In genomic region chr12:32211066-32211768, GRCh38 we compare ENCODE assay signal across 25 cellular contexts.
A peak's percentile ranks its signal among the peaks of the same experiment; 100 is the strongest.
DNase-seq lines count a peak whose midpoint lies in the region; ATAC-seq and TF ChIP-seq lines count a peak whose summit lies in the region.
"Had no signal": no experiment of that assay in that cellular context is flagged by ENCODE, and none has a peak within 500 bp of the region (broad histone marks: within the 10 kb centered on the region; RNA-seq: fewer than 3 reads in every experiment).

No MANE protein-coding gene starts in this region.

- H3K9me3 Mint-ChIP-seq in glutamatergic neuron (ENCODE audit: unreplicated experiment) (peaks cover 3% of the 10 kb centered on the region), chondrocyte (ENCODE audit: low read depth) (no peaks in the 10 kb centered on the region)
- H3K9me3 Mint-ChIP-seq: activated B cell treated with CpG ODN at 0.5 μM for 24 hours; activated naive CD4-positive, alpha-beta T cell treated with anti-CD3 and anti-CD28 coated beads, Interleukin-2, amount 50 U/mL, for 72 hours; activated T-helper 2 cell treated with anti-CD3 and anti-CD28 coated beads, Interferon-gamma antibody, Interleukin-2, Interleukin-4, amounts not matched to agents 10 μg/mL and 5 μg/mL and 100 μg/mL, durations not matched to agents 14 hours and 24 hours and 36 hours; CD4-positive, alpha-beta memory T cell had no signal

- H3K36me3 Mint-ChIP-seq in glutamatergic neuron (ENCODE audit: unreplicated experiment) (no peaks in the 10 kb centered on the region), chondrocyte (ENCODE audit: low read depth) (no peaks in the 10 kb centered on the region)

- DNase-seq in G401 (ENCODE audit: low spot score), result peak; percentile 81
- peak; percentile 53 to 67 for DNase-seq in NCI-H446 (lab: John Stamatoyannopoulos, UW)
- no peak for DNase-seq in glutamatergic neuron
- peak; percentile 38 for DNase-seq in superior temporal gyrus (ENCODE audit: extremely low spot score)
- DNase-seq in NCI-H1436 treated with DMSO at 0.1 percent for 48 hours (lab: John Stamatoyannopoulos, UW), result no peak
- DNase-seq in chondrocyte (ENCODE audit: low spot score), result no peak
- DNase-seq: activated B cell treated with CpG ODN at 0.5 μM for 24 hours; activated CD4-positive, alpha-beta T cell treated with anti-CD3 and anti-CD28 coated beads, Interleukin-2, amount 50 U/mL, for 4 hours; activated CD8-positive, alpha-beta memory T cell treated with anti-CD3 and anti-CD28 coated beads, Interleukin-2, amount 50 U/mL, for 48 hours; aorta; CD4-positive, alpha-beta memory T cell; central memory CD4-positive, alpha-beta T cell; GDM1; GM23248; MG63; NCI-H2227 treated with DMSO at 0.1 percent for 48 hours; NCI-H748 treated with DMSO at 0.1 percent for 48 hours; OCI-M1; retina; stimulated activated CD4-positive, alpha-beta T cell treated with anti-CD3 and anti-CD28 coated beads, Interleukin-4, amount 100 ng/mL, for 1 hour; stimulated activated naive CD4-positive, alpha-beta T cell; testis had no signal

- TF ChIP-seq CTCF in glutamatergic neuron (IDR thresholded peaks at IDR 0.05; ENCODE audit: partially characterized antibody, unreplicated experiment), result no peak
- TF ChIP-seq CTCF in chondrocyte (IDR thresholded peaks at IDR 0.05), result no peak

- H3K27me3 Mint-ChIP-seq in glutamatergic neuron (ENCODE audit: unreplicated experiment), result peaks cover 2% of the 10 kb centered on the region
- no peaks in the 10 kb centered on the region for H3K27me3 Mint-ChIP-seq in chondrocyte (ENCODE audit: low read depth)
- H3K27me3 Mint-ChIP-seq: activated B cell treated with CpG ODN at 0.5 μM for 24 hours; CD4-positive, alpha-beta memory T cell had no signal

- peak overlapping the region; percentile 93 for H3K27ac Mint-ChIP-seq in glutamatergic neuron (ENCODE audit: unreplicated experiment)
- no peak overlapping the region for H3K27ac Mint-ChIP-seq in chondrocyte (ENCODE audit: unreplicated experiment)
- H3K27ac Mint-ChIP-seq: activated B cell treated with CpG ODN at 0.5 μM for 24 hours; activated naive CD4-positive, alpha-beta T cell treated with anti-CD3 and anti-CD28 coated beads, Interleukin-2, amount 50 U/mL, for 72 hours; activated T-helper 2 cell treated with anti-CD3 and anti-CD28 coated beads, Interferon-gamma antibody, Interleukin-2, Interleukin-4, amounts not matched to agents 10 μg/mL and 5 μg/mL and 100 μg/mL, durations not matched to agents 14 hours and 24 hours and 36 hours had no signal

- H3K4me1 Mint-ChIP-seq in glutamatergic neuron (ENCODE audit: low read depth, unreplicated experiment), result peaks cover 50% of the 10 kb centered on the region
- peaks cover 4% of the 10 kb centered on the region for H3K4me1 Mint-ChIP-seq in chondrocyte (ENCODE audit: low read depth)
- H3K4me1 Mint-ChIP-seq: CD4-positive, alpha-beta memory T cell had no signal

- ATAC-seq in GM18511 (IDR thresholded peaks at IDR 0.05; ENCODE audit: unreplicated experiment), result no peak
- ATAC-seq: activated naive CD4-positive, alpha-beta T cell treated with anti-CD3 and anti-CD28 coated beads, Interleukin-2, amount 50 U/mL, for 72 hours had no signal

- in situ Hi-C loops in G401 (cut with HindIII; ENCODE audit: low sequenced_read_pairs), result no loop called here

- H3K4me3 Mint-ChIP-seq in glutamatergic neuron (ENCODE audit: unreplicated experiment) (peak overlapping the region; percentile 41), chondrocyte (ENCODE audit: unreplicated experiment) (no peak overlapping the region)
- H3K4me3 Mint-ChIP-seq: activated B cell treated with CpG ODN at 0.5 μM for 24 hours; CD4-positive, alpha-beta memory T cell had no signal

Comparison
In these comparisons a context has a peak if more than half of its experiments do, and no peak if none do; other contexts are left out.
1. DNase-seq: peak in G401 (single experiment), NCI-H446 (2 of 2) and superior temporal gyrus (single experiment); none in glutamatergic neuron (single experiment), NCI-H1436 treated with DMSO at 0.1 percent for 48 hours (single experiment) and chondrocyte (single experiment).